In the genomic region with DNA sequence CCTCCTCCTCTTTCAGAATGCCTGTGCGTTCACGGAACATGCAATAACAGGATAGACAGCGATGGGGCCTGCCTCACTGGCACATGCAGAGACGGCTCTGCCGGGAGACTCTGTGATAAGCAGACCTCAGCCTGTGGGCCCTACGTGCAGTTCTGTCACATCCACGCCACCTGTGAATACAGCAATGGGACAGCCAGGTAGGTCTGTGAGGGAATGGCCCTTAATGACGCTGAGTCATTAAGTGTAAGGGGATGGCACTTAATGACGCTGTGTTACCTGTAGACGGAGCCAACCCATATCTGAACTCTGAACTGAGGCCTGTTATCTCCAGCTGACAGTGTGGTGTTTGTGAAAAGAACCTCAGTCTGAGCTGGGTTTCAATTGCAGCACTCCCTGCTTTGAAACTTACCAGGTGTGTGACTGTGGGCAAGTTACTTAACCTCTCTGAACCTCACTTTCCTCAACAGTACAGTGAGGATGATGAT, we compare ENCODE assay signal across 24 cellular contexts.
DNase-seq lines count a peak whose midpoint lies in the region; ATAC-seq, FAIRE-seq and TF ChIP-seq lines count a peak whose summit lies in the region.
"Had no signal": no experiment of that assay in that cellular context is flagged by ENCODE, and none has a peak within 500 bp of the region (broad histone marks: within the 10 kb centered on the region; RNA-seq: fewer than 3 reads in every experiment).

No MANE protein-coding gene starts in this region.

- BruUV-seq in K562 (replicated peaks; lab: Mats Ljungman, UMichigan) = no TSS peak

- WGBS in K562 (ENCODE audit: insufficient coverage, low coverage, missing lambda C conversion rate) = 4% methylated on average over 10 of the region's 10 CpGs
- WGBS in trophoblast cell (ENCODE audit: extremely low coverage, insufficient coverage, insufficient read length) = no CpG with 5 or more reads among the region's 10 CpGs

- H3K14ac ChIP-seq in trophoblast cell (ENCODE audit: low read length) = peak overlapping the region; percentile 14

- H3K4me2 ChIP-seq in K562 (ENCODE audit: insufficient read depth, low read length) (no peak overlapping the region), trophoblast cell (ENCODE audit: low read length) (no peak overlapping the region)
- H3K4me2 ChIP-seq: SK-N-SH had no signal

- peak overlapping the region; percentile 64 for H2BK12ac ChIP-seq in trophoblast cell (ENCODE audit: low read length)

- peak overlapping the region; percentile 2 for H2BK120ac ChIP-seq in trophoblast cell (ENCODE audit: insufficient read depth, low read length, poor library complexity)

- no peaks in the 10 kb centered on the region for H3K4me1 ChIP-seq in K562 (replicated peaks in 1 of 2; ENCODE audit: control insufficient read depth in 2 of 2, insufficient read depth in 2 of 2, low read length in 2 of 2)
- peaks cover 13 to 19% of the 10 kb centered on the region in 2 experiments for H3K4me1 ChIP-seq in trophoblast cell (ENCODE audit: control insufficient read depth in 1 of 2, insufficient read depth in 2 of 2, low read length in 2 of 2)

- H3K27ac ChIP-seq in K562 (ENCODE audit: extremely low read depth, low read depth, low read length) = no peak overlapping the region
- H3K27ac ChIP-seq in trophoblast cell (ENCODE audit: low read depth, low read length) = peak overlapping the region; percentile 18
- H3K27ac ChIP-seq: HL-60 had no signal

- H3K79me1 ChIP-seq in trophoblast cell (ENCODE audit: low read length) = peaks cover 5% of the 10 kb centered on the region

- no peaks in the 10 kb centered on the region for H4K20me1 ChIP-seq in K562 (replicated peaks; ENCODE audit: control insufficient read depth, insufficient read depth, low read length)

- H3K9me1 ChIP-seq in K562 (ENCODE audit: control insufficient read depth, insufficient read depth, low read length) = no peaks in the 10 kb centered on the region

- H2AFZ ChIP-seq in K562 (ENCODE audit: low read depth, low read length) (no peak overlapping the region), trophoblast cell (ENCODE audit: insufficient read depth, low read length, poor library complexity) (no peak overlapping the region)

- TF ChIP-seq EP300 in K562 (IDR thresholded peaks at IDR 0.05; ENCODE audit: low read length) = no peak

- no peak overlapping the region for H3K23ac ChIP-seq in trophoblast cell (ENCODE audit: low read length)

- H3K9me3 ChIP-seq in K562 (replicated peaks; ENCODE audit: control insufficient read depth, insufficient read depth, low read depth, low read length) = no peaks in the 10 kb centered on the region
- no peaks in the 10 kb centered on the region for H3K9me3 ChIP-seq in trophoblast cell (ENCODE audit: insufficient read depth, low read depth, low read length)
- H3K9me3 ChIP-seq: SK-N-SH had no signal

- H3K36me3 ChIP-seq in K562 (ENCODE audit: control insufficient read depth, insufficient read depth, low read length) = no peaks in the 10 kb centered on the region
- no peaks in the 10 kb centered on the region for H3K36me3 ChIP-seq in trophoblast cell (ENCODE audit: control insufficient read depth in 1 of 2, insufficient read depth in 2 of 2, low read length in 2 of 2)

- peak overlapping the region; percentile 35 for H2AK5ac ChIP-seq in trophoblast cell (ENCODE audit: low read length)

- H4K12ac ChIP-seq in trophoblast cell (ENCODE audit: low read depth, low read length) = peak overlapping the region; percentile 27

- CTCF ChIA-PET in K562 (lab: Yijun Ruan, JAX; ENCODE audit: low intra/inter-chr PET ratio) = no interaction called here

- in situ Hi-C loops in K562 (cut with MboI) = no loop called here

- no peak overlapping the region for H4K8ac ChIP-seq in trophoblast cell (ENCODE audit: low read depth, low read length)

- POLR2A ChIA-PET in K562 (lab: Yijun Ruan, JAX) = no interaction called here

- TF ChIP-seq RAD21 in K562 (CRISPR knock-in tag; conservative IDR thresholded peaks at IDR 0.05 in 1 of 2, IDR thresholded peaks at IDR 0.05 in 1 of 2) = no peak

- no peaks in the 10 kb centered on the region for H3K79me2 ChIP-seq in K562 (ENCODE audit: control insufficient read depth, insufficient read depth, low read length)
- no peaks in the 10 kb centered on the region for H3K79me2 ChIP-seq in trophoblast cell (ENCODE audit: control insufficient read depth, insufficient read depth, low read length, poor library complexity)

- DNase-seq in HuH-7.5 (ENCODE audit: low spot score) = peak; percentile 15
- peak in 1 of 4 experiments; percentile 2 for DNase-seq in K562 (ENCODE audit: extremely low read depth in 1 of 4, low spot score in 3 of 4)
- DNase-seq in left colon = peak in 1 of 2 donors; percentile 20
- peak; percentile 67 to 70 for DNase-seq in trophoblast cell
- no peak for DNase-seq in activated naive CD4-positive, alpha-beta T cell treated with Interleukin-2 at 50 U/mL for 16 hours
- no peak for DNase-seq in activated T-cell treated with anti-CD3 and anti-CD28 coated beads for 4 hours
- no peak for DNase-seq in ecto neural progenitor cell (ENCODE audit: low spot score)
- DNase-seq: ACHN; AML-193; Calu3; CD4-positive, CD25-positive, alpha-beta regulatory T cell; DMS79; KG1; NCI-H1048; NCI-H146; NCI-H2081 treated with DMSO at 0.1 percent for 48 hours; NCI-H510A treated with DMSO at 0.1 percent for 48 hours; SHP77; SK-N-SH had no signal

- H3K18ac ChIP-seq in trophoblast cell (ENCODE audit: low read length) = no peak overlapping the region

- H3K4me3 ChIP-seq in K562 (no peak overlapping the region), trophoblast cell (ENCODE audit: low read depth, low read length) (no peak overlapping the region)

- FAIRE-seq in K562 (lab: Jason Lieb, UNC) = no peak
- FAIRE-seq: GM19239, RCC 7860 had no signal

- H3K9ac ChIP-seq in K562 (ENCODE audit: insufficient read depth in 1 of 2, low read depth in 2 of 2, low read length in 2 of 2) (no peak overlapping the region), trophoblast cell (ENCODE audit: low read length) (no peak overlapping the region)
- H3K9ac ChIP-seq: SK-N-SH had no signal

- no peak overlapping the region for H3K4ac ChIP-seq in trophoblast cell (ENCODE audit: low read depth, low read length)

- peak overlapping the region; percentile 61 for H4K91ac ChIP-seq in trophoblast cell (ENCODE audit: low read depth, low read length)

- H3K27me3 ChIP-seq in K562 (ENCODE audit: control insufficient read depth in 2 of 2, insufficient read depth in 2 of 2, low read length in 2 of 2) (peaks cover 7 to 33% of the 10 kb centered on the region in 2 experiments; a peak in 4 of 5 replicates), trophoblast cell (ENCODE audit: insufficient read depth, low read length) (no peaks in the 10 kb centered on the region)

- H2BK5ac ChIP-seq in trophoblast cell (ENCODE audit: low read depth, low read length, poor library complexity) = no peak overlapping the region

- TF ChIP-seq CTCF in K562 (IDR thresholded peaks at IDR 0.05 in 2 of 3, conservative IDR thresholded peaks at IDR 0.05 in 1 of 3; ENCODE audit: insufficient read depth in 2 of 3, low read depth in 1 of 3, low read length in 3 of 3) = no peak

- ATAC-seq in K562 (peak; percentile 56), left colon (peak; percentile 59), HG02763 (IDR thresholded peaks at IDR 0.05; ENCODE audit: unreplicated experiment) (no peak)
- ATAC-seq: HCT116 had no signal

- no peak for TF ChIP-seq POLR2A in K562 (conservative IDR thresholded peaks at IDR 0.05)

- intact Hi-C loops in K562 (cut with micrococcal nuclease) (no loop called here), left colon (cut with DNase I, micrococcal nuclease) (no loop called here)

TF ChIP-seq in K562, 482 proteins besides CTCF, POLR2A, EP300 and RAD21:
- TF ChIP-seq RBFOX2 (IDR thresholded peaks at IDR 0.05; ENCODE audit: low read depth, low read length) (no peak), ZNF785 (CRISPR knock-in tag; IDR thresholded peaks at IDR 0.05) (no peak), CBFA2T3 (IDR thresholded peaks at IDR 0.05) (0 out of 2 replicates have a peak, but pooled peaks have one; percentile 10), NFE2 (IDR thresholded peaks at IDR 0.05; ENCODE audit: low read depth) (0 out of 2 replicates have a peak, but pooled peaks have one; percentile 18)

Comparison
In these comparisons a context has a peak if more than half of its experiments do, and no peak if none do; other contexts are left out.
1. DNase-seq: peak in HuH-7.5 (single experiment) and trophoblast cell (2 of 2); none in activated naive CD4-positive, alpha-beta T cell treated with Interleukin-2 at 50 U/mL for 16 hours (single experiment), activated T-cell treated with anti-CD3 and anti-CD28 coated beads for 4 hours (single experiment) and ecto neural progenitor cell (single experiment).